Comparison of ENCODE assay signal across 10 cellular contexts in genomic region chr12:131833288-131833895, GRCh38. TPM values are rescaled to one million over a fixed set of nuclear protein-coding genes. Genes with fewer than 3 reads are reported as not detected.
"Had no signal": no experiment of that assay in that cellular context is flagged by ENCODE, and none has a peak within 500 bp of the region (broad histone marks: within the 10 kb centered on the region; RNA-seq: fewer than 3 reads in every experiment).

No MANE protein-coding gene starts in this region.

- DNase-seq: activated CD4-positive, alpha-beta T cell treated with anti-CD3 and anti-CD28 coated beads for 48 hours; activated naive CD4-positive, alpha-beta T cell treated with anti-CD3 and anti-CD28 coated beads, Interleukin-2, amount 50 U/mL, for 16 hours; stimulated activated CD4-positive, alpha-beta T cell treated with anti-CD3 and anti-CD28 coated beads, Interleukin-2, amount 100 ng/mL, for 48 hours; stimulated activated naive CD4-positive, alpha-beta T cell treated with Interleukin-2 at 50 U/mL for 16 hours; T-helper 1 cell had no signal

- H3K36me3 ChIP-seq: adrenal gland, pancreas, upper lobe of left lung had no signal

- H3K4me3 ChIP-seq: adrenal gland, pancreas, upper lobe of left lung had no signal

- H3K9me3 ChIP-seq: adrenal gland, pancreas, upper lobe of left lung had no signal

- H3K27ac ChIP-seq: adrenal gland, pancreas, upper lobe of left lung had no signal

- FAIRE-seq: endometrium, pancreas had no signal

RNA-seq across cellular contexts. Expression of gene MMP17, which starts 5.2 kb away (rescaled TPM):
- total RNA-seq: natural killer cell treated with Interleukin-12 subunit alpha and Interleukin-12 subunit beta and Interleukin-15 and Interleukin-18, amount 100 ng/mL, for 72 hours had no signal
